Comparison of ENCODE assay signal across 8 cellular contexts in the genomic region with DNA sequence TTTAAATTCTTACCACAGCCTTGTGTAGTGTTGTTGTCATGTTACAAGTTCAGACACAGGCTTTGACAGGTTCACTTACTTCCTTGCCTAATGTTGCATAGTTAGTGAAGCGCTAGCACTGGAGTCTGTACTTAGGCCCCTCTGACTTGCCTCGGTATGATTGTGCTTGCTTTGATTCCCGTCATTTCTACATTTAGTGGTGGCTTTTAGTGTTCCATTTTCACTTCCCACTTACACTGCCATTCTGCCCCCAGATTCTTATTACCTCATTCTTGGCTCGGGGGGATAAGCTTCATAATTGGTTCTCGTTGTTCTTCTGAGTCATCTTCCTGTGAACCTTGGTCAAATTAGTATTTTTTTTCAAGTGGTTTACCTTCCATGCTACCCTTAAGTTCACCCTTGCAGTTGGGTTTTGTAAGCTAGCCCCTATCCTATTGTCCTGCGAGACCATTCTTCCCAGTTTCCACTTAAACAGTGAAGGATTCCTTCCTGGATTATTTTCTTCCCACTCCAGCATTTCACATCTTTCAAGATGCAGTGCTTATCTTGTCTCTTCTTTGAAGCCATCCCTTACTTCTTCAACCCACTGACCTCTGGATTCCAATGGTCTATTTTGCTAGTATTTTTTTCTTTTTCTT.
DNase-seq lines count a peak whose midpoint lies in the region; ATAC-seq and TF ChIP-seq lines count a peak whose summit lies in the region.

No MANE protein-coding gene starts in this region.

- H3K9me3 Mint-ChIP-seq in CD4-positive, alpha-beta memory T cell = no peaks in the 10 kb centered on the region
- H3K9me3 Mint-ChIP-seq in WTC11 = no peaks in the 10 kb centered on the region

- no peaks in the 10 kb centered on the region for H3K36me3 ChIP-seq in CD4-positive, alpha-beta memory T cell (ENCODE audit: insufficient read depth, low read length)

- DNase-seq in CD4-positive, alpha-beta memory T cell = peak in 1 of 5 donors; percentile 0
- no peak for DNase-seq in WTC11 (ENCODE audit: low spot score)
- peak; percentile 34 for DNase-seq in glomerular endothelial cell (ENCODE audit: extremely low read depth, low read depth, low spot score)
- DNase-seq in HuH-7 (ENCODE audit: low spot score) = no peak
- DNase-seq in D341Med (ENCODE audit: low spot score) = no peak
- DNase-seq in cerebellar nuclear complex (lab: John Stamatoyannopoulos, UW) = no peak

- ATAC-seq in GM19328 (IDR thresholded peaks at IDR 0.05; ENCODE audit: unreplicated experiment) = peak; percentile 71
- peak; percentile 95 for ATAC-seq in HG03159 (IDR thresholded peaks at IDR 0.05; ENCODE audit: unreplicated experiment)
- ATAC-seq in WTC11 = no peak

- peaks cover 23 to 32% (median 28%) of the 10 kb centered on the region in 4 donors for H3K4me1 Mint-ChIP-seq in CD4-positive, alpha-beta memory T cell
- peaks cover 29% of the 10 kb centered on the region for H3K4me1 Mint-ChIP-seq in WTC11

- TF ChIP-seq CTCF in WTC11 (IDR thresholded peaks at IDR 0.05) = no peak

- H3K4me3 Mint-ChIP-seq in CD4-positive, alpha-beta memory T cell = peak overlapping the region in 7 of 8 donors; percentile 29 to 73 (median 47)
- H3K4me3 Mint-ChIP-seq in WTC11 = no peak overlapping the region

- no peaks in the 10 kb centered on the region for H3K9me3 ChIP-seq in CD4-positive, alpha-beta memory T cell (ENCODE audit: control insufficient read depth in 1 of 2, low read length in 2 of 2)

- no peaks in the 10 kb centered on the region for H3K27me3 ChIP-seq in CD4-positive, alpha-beta memory T cell (ENCODE audit: insufficient read depth, low read length)

- POLR2A ChIA-PET in CD4-positive, alpha-beta memory T cell (lab: Charles Lee; ENCODE audit: partially characterized antibody) = no interaction called here
- POLR2A ChIA-PET in WTC11 (lab: Charles Lee) = no interaction called here

- intact Hi-C loops in CD4-positive, alpha-beta memory T cell (cut with micrococcal nuclease) = no loop called here

- peaks cover 16% of the 10 kb centered on the region for H3K4me1 ChIP-seq in CD4-positive, alpha-beta memory T cell (ENCODE audit: insufficient read depth, low read length)

- CTCF ChIA-PET in CD4-positive, alpha-beta memory T cell (lab: Charles Lee; ENCODE audit: partially characterized antibody) = interaction anchor here (1.1 to 1.8 kb wide), 4 partner anchors 12 to 615 kb away, joined by 4 to 8 read pairs (median 6); no protein-coding TSS in a partner anchor
- CTCF ChIA-PET in WTC11 (lab: Charles Lee) = interaction anchor here (0.8 to 1.7 kb wide), 5 partner anchors 9 to 55 kb away, joined by 3 to 8 read pairs (median 3); no protein-coding TSS in a partner anchor

- H3K4me3 ChIP-seq in CD4-positive, alpha-beta memory T cell (ENCODE audit: low read length in 2 of 2) = no peak overlapping the region

- peak overlapping the region in 3 of 7 donors; percentile 42 to 72 (median 46) for H3K27ac Mint-ChIP-seq in CD4-positive, alpha-beta memory T cell
- 0 out of 2 replicates have a peak overlapping the region, but pooled peaks have one; percentile 1 for H3K27ac Mint-ChIP-seq in WTC11

- H3K36me3 Mint-ChIP-seq in CD4-positive, alpha-beta memory T cell = peaks cover 24 to 47% of the 10 kb centered on the region in 2 donors
- H3K36me3 Mint-ChIP-seq in WTC11 = 0 out of 2 replicates have a peak, but pooled peaks cover 3% of the 10 kb centered on the region

- H3K27ac ChIP-seq in CD4-positive, alpha-beta memory T cell (ENCODE audit: low read depth, low read length) = no peak overlapping the region

- H3K27me3 Mint-ChIP-seq in CD4-positive, alpha-beta memory T cell = no peaks in the 10 kb centered on the region
- no peaks in the 10 kb centered on the region for H3K27me3 Mint-ChIP-seq in WTC11 (ENCODE audit: low read depth)

TF ChIP-seq in WTC11, 78 proteins besides CTCF, POLR2A, EP300 and RAD21:
- TF ChIP-seq OVOL2 (CRISPR knock-in tag; IDR thresholded peaks at IDR 0.05; ENCODE audit: borderline replicate concordance) = no peak
- TF ChIP-seq CREM (CRISPR knock-in tag; IDR thresholded peaks at IDR 0.05) = no peak
- TF ChIP-seq, protein P1, sequence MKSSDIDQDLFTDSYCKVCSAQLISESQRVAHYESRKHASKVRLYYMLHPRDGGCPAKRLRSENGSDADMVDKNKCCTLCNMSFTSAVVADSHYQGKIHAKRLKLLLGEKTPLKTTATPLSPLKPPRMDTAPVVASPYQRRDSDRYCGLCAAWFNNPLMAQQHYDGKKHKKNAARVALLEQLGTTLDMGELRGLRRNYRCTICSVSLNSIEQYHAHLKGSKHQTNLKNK (CRISPR knock-in tag; IDR thresholded peaks at IDR 0.05) = no peak
- no peak for TF ChIP-seq SP1 (CRISPR knock-in tag; conservative IDR thresholded peaks at IDR 0.05)
- no peak for TF ChIP-seq NR1H2 (CRISPR knock-in tag; IDR thresholded peaks at IDR 0.05)
- TF ChIP-seq, protein P2, sequence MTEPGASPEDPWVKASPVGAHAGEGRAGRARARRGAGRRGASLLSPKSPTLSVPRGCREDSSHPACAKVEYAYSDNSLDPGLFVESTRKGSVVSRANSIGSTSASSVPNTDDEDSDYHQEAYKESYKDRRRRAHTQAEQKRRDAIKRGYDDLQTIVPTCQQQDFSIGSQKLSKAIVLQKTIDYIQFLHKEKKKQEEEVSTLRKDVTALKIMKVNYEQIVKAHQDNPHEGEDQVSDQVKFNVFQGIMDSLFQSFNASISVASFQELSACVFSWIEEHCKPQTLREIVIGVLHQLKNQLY (CRISPR knock-in tag; IDR thresholded peaks at IDR 0.05) = no peak
